1 cellular context compared by ENCODE assay signal in the genomic region with DNA sequence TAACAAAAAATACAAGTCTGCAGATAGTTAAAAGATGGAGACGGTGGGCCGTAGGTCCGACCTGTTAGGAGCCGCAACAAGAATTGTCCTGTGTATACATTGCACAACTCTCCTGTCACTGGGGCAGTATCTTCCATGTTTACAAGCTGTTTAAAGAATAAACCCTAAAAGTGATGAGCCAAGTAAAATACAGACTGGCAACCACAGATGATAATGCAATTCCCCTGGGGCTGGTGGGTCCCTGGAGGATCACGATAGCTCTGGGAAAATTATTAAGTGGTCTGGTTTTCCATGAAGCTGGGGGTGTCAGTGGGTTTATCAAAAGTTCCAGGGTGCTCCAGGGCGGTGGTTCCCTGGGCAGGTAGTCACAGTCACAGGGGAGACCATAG.
TF ChIP-seq lines count a peak whose summit lies in the region.

No MANE protein-coding gene starts in this region.

TF ChIP-seq in K562, 482 proteins besides CTCF, POLR2A, EP300 and RAD21 (continued from another document):
- TF ChIP-seq, protein P1, sequence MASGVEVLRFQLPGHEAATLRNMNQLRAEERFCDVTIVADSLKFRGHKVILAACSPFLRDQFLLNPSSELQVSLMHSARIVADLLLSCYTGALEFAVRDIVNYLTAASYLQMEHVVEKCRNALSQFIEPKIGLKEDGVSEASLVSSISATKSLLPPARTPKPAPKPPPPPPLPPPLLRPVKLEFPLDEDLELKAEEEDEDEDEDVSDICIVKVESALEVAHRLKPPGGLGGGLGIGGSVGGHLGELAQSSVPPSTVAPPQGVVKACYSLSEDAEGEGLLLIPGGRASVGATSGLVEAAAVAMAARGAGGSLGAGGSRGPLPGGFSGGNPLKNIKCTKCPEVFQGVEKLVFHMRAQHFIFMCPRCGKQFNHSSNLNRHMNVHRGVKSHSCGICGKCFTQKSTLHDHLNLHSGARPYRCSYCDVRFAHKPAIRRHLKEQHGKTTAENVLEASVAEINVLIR (CRISPR knock-in tag; IDR thresholded peaks at IDR 0.05), result no peak
- TF ChIP-seq, protein P2, sequence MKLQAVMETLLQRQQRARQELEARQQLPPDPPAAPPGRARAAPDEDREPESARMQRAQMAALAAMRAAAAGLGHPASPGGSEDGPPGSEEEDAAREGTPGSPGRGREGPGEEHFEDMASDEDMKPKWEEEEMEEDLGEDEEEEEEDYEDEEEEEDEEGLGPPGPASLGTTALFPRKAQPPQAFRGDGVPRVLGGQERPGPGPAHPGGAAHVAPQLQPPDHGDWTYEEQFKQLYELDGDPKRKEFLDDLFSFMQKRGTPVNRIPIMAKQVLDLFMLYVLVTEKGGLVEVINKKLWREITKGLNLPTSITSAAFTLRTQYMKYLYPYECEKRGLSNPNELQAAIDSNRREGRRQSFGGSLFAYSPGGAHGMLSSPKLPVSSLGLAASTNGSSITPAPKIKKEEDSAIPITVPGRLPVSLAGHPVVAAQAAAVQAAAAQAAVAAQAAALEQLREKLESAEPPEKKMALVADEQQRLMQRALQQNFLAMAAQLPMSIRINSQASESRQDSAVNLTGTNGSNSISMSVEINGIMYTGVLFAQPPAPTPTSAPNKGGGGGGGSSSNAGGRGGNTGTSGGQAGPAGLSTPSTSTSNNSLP (IDR thresholded peaks at IDR 0.05; ENCODE audit: borderline replicate concordance, low read depth, low read length), result no peak
- no peak for TF ChIP-seq KDM2B (CRISPR knock-in tag; IDR thresholded peaks at IDR 0.05)
- no peak for TF ChIP-seq HMGN3 (IDR thresholded peaks at IDR 0.05; ENCODE audit: borderline replicate concordance, extremely low read depth, insufficient read length, low read depth, low read length)
- no peak for TF ChIP-seq CEBPG (CRISPR knock-in tag; IDR thresholded peaks at IDR 0.05)
- peak in 1 of 2 experiments; percentile 20; a peak in 1 of 4 replicates for TF ChIP-seq CEBPG (tag; conservative IDR thresholded peaks at IDR 0.05 in 1 of 2, IDR thresholded peaks at IDR 0.05 in 1 of 2)
- no peak for TF ChIP-seq BRCA1 (IDR thresholded peaks at IDR 0.05)
- TF ChIP-seq BRCA1 (CRISPR knock-in tag; IDR thresholded peaks at IDR 0.05), result no peak
- no peak for TF ChIP-seq HINFP (tag; conservative IDR thresholded peaks at IDR 0.05; ENCODE audit: low read depth)
- no peak for TF ChIP-seq ZNF766 (CRISPR knock-in tag; conservative IDR thresholded peaks at IDR 0.05)
- no peak for TF ChIP-seq HNRNPK (IDR thresholded peaks at IDR 0.05; ENCODE audit: low read depth, low read length, poor library complexity, severe bottlenecking)
- no peak for TF ChIP-seq KAT7 (CRISPR knock-in tag; IDR thresholded peaks at IDR 0.05; ENCODE audit: borderline replicate concordance)
- peak; percentile 45; the same call in 1 of the 2 replicates for TF ChIP-seq CEBPB (tag; IDR thresholded peaks at IDR 0.05)
